In genomic region chr1:12618661-12619395, GRCh38 we compare ENCODE assay signal across 8 cellular contexts. TPM values are rescaled to one million over a fixed set of nuclear protein-coding genes. Genes with fewer than 3 reads are reported as not detected.
DNase-seq lines count a peak whose midpoint lies in the region; ATAC-seq, FAIRE-seq and TF ChIP-seq lines count a peak whose summit lies in the region.

No MANE protein-coding gene starts in this region.

- H3K27ac ChIP-seq in AG04450 (ENCODE audit: low read depth, low read length), result peak overlapping the region; percentile 86
- H3K27ac ChIP-seq in brain microvascular endothelial cell, result peak overlapping the region; percentile 98
- H3K27ac ChIP-seq in small intestine (ENCODE audit: low read depth in 1 of 2, low read length in 1 of 2), result peak overlapping the region; percentile 92 to 98

- H3K9me3 ChIP-seq in AG04450 (ENCODE audit: control insufficient read depth, insufficient read depth, low read length), result peaks cover 4% of the 10 kb centered on the region; the same call in 1 of the 2 replicates
- no peaks in the 10 kb centered on the region for H3K9me3 ChIP-seq in small intestine (ENCODE audit: control insufficient read depth, low read depth)

- POLR2A ChIA-PET in AG04450 (lab: Yijun Ruan, JAX), result interaction anchor here (0.6 to 4.9 kb wide), 4 partner anchors 23 to 116 kb away, joined by 4 to 34 read pairs (median 5); no protein-coding TSS in a partner anchor

- H3K4me1 ChIP-seq in small intestine (ENCODE audit: control insufficient read depth in 2 of 2, insufficient read depth in 1 of 2, low read depth in 1 of 2, low read length in 1 of 2), result peaks cover 0 to 4% of the 10 kb centered on the region in 2 donors

- DNase-seq in AG04450 (ENCODE audit: low read depth, low spot score) (no peak), HS-27A (ENCODE audit: low read depth) (peak; percentile 57), UCSD-AML1 (lab: John Stamatoyannopoulos, UW; ENCODE audit: unreplicated experiment) (peak; percentile 54), brain microvascular endothelial cell (peak; percentile 86), iris pigment epithelial cell (ENCODE audit: low read depth) (peak; percentile 92), small intestine (peak; percentile 97)
- DNase-seq in NK-92 treated with Interleukin-12 subunit alpha and Interleukin-12 subunit beta, amount 100 ng/mL, for 24 hours (lab: John Stamatoyannopoulos, UW), result no peak

- no peak for ATAC-seq in GM21825 (IDR thresholded peaks at IDR 0.05; ENCODE audit: unreplicated experiment)

- CTCF ChIA-PET in AG04450 (lab: Charles Lee), result interaction anchor here (0.5 to 5.6 kb wide), 18 partner anchors 13 to 347 kb away, joined by 3 to 48 read pairs (median 5); no protein-coding TSS in a partner anchor

- in situ Hi-C loops in brain microvascular endothelial cell (cut with HindIII; ENCODE audit: low pct_ligation_motif_present, low sequenced_read_pairs), result no loop called here

- peaks cover 26% of the 10 kb centered on the region for H3K36me3 ChIP-seq in brain microvascular endothelial cell (replicated peaks)
- no peaks in the 10 kb centered on the region for H3K36me3 ChIP-seq in small intestine (ENCODE audit: control insufficient read depth in 2 of 2, insufficient read depth in 2 of 2, low read length in 2 of 2)

- FAIRE-seq in small intestine (lab: Jason Lieb, UNC), result no peak

- 1 to 8% (median 5%) methylated on average over 28 of the region's 28 CpGs for WGBS in small intestine, 3 donors

- H3K27me3 ChIP-seq in AG04450 (ENCODE audit: control insufficient read depth, insufficient read depth, low read length), result peaks cover 2% of the 10 kb centered on the region
- no peaks in the 10 kb centered on the region for H3K27me3 ChIP-seq in brain microvascular endothelial cell (replicated peaks)
- no peaks in the 10 kb centered on the region for H3K27me3 ChIP-seq in small intestine (ENCODE audit: control insufficient read depth in 2 of 2, insufficient read depth in 2 of 2, low read length in 2 of 2)

- H3K4me3 ChIP-seq in AG04450 (ENCODE audit: low read depth, low read length), result peak overlapping the region; percentile 83
- H3K4me3 ChIP-seq in brain microvascular endothelial cell (ENCODE audit: low read depth, low read length), result peak overlapping the region; percentile 93
- H3K4me3 ChIP-seq in small intestine (ENCODE audit: low read depth in 1 of 2, low read length in 2 of 2), result peak overlapping the region; percentile 58 to 70

- no peak for TF ChIP-seq CTCF in AG04450 (IDR thresholded peaks at IDR 0.05; ENCODE audit: low read depth, low read length)
- TF ChIP-seq CTCF in brain microvascular endothelial cell (IDR thresholded peaks at IDR 0.05; ENCODE audit: low read depth, low read length, missing control alignments), result peak; percentile 23

RNA-seq across cellular contexts. Expression of gene DHRS3, which starts 0.8 kb away (rescaled TPM):
- 42.3 and 50.5 TPM in 2 replicates for polyA plus RNA-seq in AG04450 (2011; rRNA removed)
- 158 and 213 TPM in 2 replicates for polyA minus RNA-seq in AG04450 (2011; rRNA and poly(A)+ RNA removed)
- 10 to 100 TPM; 56.0 to 87.0 (median 71.1) TPM for polyA plus RNA-seq in small intestine

RNA-seq across cellular contexts. Expression of gene AADACL4, which starts 25.1 kb away (rescaled TPM):
- polyA plus RNA-seq in AG04450 (2011; rRNA removed) (not detected in 2 replicates), small intestine (not detected)
- not detected in 2 replicates for polyA minus RNA-seq in AG04450 (2011; rRNA and poly(A)+ RNA removed)

Comparison
In these comparisons a context has a peak if more than half of its experiments do, and no peak if none do; other contexts are left out.
1. DNase-seq: peak in HS-27A (single experiment), UCSD-AML1 (single experiment), brain microvascular endothelial cell (single experiment), iris pigment epithelial cell (single experiment) and small intestine (single experiment); none in AG04450 (single experiment) and NK-92 treated with Interleukin-12 subunit alpha and Interleukin-12 subunit beta, amount 100 ng/mL, for 24 hours (single experiment).
2. Peak in every context shown above with its lines, with median percentiles within 50 percentile points of each other: H3K27ac ChIP-seq and H3K4me3 ChIP-seq.